In the genomic region with DNA sequence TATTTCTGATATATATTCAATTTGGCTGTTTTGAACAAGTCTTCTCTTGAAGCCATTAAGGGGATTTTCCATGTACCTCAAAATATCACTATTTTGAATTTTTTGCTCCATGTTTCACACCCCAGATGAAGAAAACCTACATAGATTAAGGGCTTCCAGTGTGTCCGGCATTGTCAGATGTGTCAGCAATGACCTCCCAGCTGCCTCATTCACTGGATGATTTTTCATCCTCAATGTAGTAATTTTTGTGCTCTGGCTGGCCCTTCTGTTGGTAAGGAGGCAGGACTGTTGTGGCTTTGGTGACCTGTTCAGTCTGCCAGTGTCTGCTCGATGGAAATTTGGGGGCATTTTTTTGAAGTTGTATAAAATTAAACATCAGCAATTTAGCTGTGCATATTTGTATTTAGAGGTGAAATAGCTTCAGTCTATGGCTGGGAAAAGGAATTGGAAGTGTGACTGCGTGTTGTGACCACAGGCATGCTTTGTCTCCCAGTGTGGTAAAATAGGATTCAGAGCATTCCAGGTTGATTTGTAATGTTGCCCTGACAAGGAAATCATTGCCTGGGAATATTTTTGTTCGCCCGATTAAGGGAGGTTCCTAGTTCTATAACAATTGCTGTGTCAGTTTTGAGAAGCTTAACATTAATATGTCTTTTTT, we compare ENCODE assay signal across 10 cellular contexts.
A peak's percentile ranks its signal among the peaks of the same experiment; 100 is the strongest.
DNase-seq lines count a peak whose midpoint lies in the region; ATAC-seq, FAIRE-seq and TF ChIP-seq lines count a peak whose summit lies in the region.
"Had no signal": no experiment of that assay in that cellular context is flagged by ENCODE, and none has a peak within 500 bp of the region (broad histone marks: within the 10 kb centered on the region; RNA-seq: fewer than 3 reads in every experiment).

No MANE protein-coding gene starts in this region.

- H3K4me3 ChIP-seq in astrocyte of the cerebellum (ENCODE audit: low read depth, low read length): no peak overlapping the region
- H3K4me3 ChIP-seq: right lobe of liver had no signal

- in situ Hi-C loops in astrocyte of the cerebellum (cut with HindIII; ENCODE audit: low sequenced_read_pairs): no loop called here

- no peaks in the 10 kb centered on the region for H3K36me3 Mint-ChIP-seq in CD4-positive, alpha-beta T cell (ENCODE audit: low read depth)
- no peaks in the 10 kb centered on the region for H3K36me3 Mint-ChIP-seq in activated T-helper 1 cell treated with anti-CD3 and anti-CD28 coated beads, Interleukin-12 subunit alpha, Interleukin-12 subunit beta, Interleukin-2, Interleukin-4 antibody, amounts not matched to agents 30 ng/mL and 10 ng/mL and 1 ng/mL, durations not matched to agents 14 hours and 24 hours and 36 hours (ENCODE audit: low read depth)

- ATAC-seq in CD4-positive, alpha-beta T cell (ENCODE audit: poor library complexity): no peak
- ATAC-seq: left colon, right lobe of liver had no signal

- DNase-seq in HS-27A (ENCODE audit: low read depth): peak; percentile 76
- DNase-seq in astrocyte of the cerebellum (ENCODE audit: low read depth): peak; percentile 99
- DNase-seq in foreskin melanocyte: peak; percentile 85
- DNase-seq in urothelium cell line (ENCODE audit: low spot score): peak; percentile 86
- DNase-seq in CD4-positive, alpha-beta T cell: no peak
- DNase-seq in activated T-helper 1 cell treated with anti-CD3 and anti-CD28 coated beads, Interleukin-12 subunit alpha, Interleukin-12 subunit beta, Interleukin-2, Interleukin-4 antibody, amounts not matched to agents 30 ng/mL and 10 ng/mL and 1 ng/mL, durations not matched to agents 14 hours and 24 hours and 36 hours (ENCODE audit: low spot score): no peak
- no peak for DNase-seq in cerebellar nuclear complex (lab: John Stamatoyannopoulos, UW)
- DNase-seq: left colon, NCI-H774, right lobe of liver had no signal

- intact Hi-C loops in CD4-positive, alpha-beta T cell (cut with DNase I, micrococcal nuclease): no loop called here
- intact Hi-C loops in activated T-helper 1 cell treated with anti-CD3 and anti-CD28 coated beads, Interleukin-12 subunit alpha, Interleukin-12 subunit beta, Interleukin-2, Interleukin-4 antibody, amounts not matched to agents 30 ng/mL and 10 ng/mL and 1 ng/mL, durations not matched to agents 14 hours and 24 hours and 36 hours (cut with micrococcal nuclease): no loop called here

- no peak overlapping the region for H3K27ac ChIP-seq in CD4-positive, alpha-beta T cell (ENCODE audit: low read depth, low read length)
- H3K27ac ChIP-seq: right lobe of liver had no signal

- FAIRE-seq in urothelium cell line (lab: Jason Lieb, UNC): peak; percentile 30

- POLR2A ChIA-PET in CD4-positive, alpha-beta T cell (lab: Charles Lee): no interaction called here

- peaks cover 23% of the 10 kb centered on the region for H3K27me3 Mint-ChIP-seq in CD4-positive, alpha-beta T cell
- H3K27me3 Mint-ChIP-seq in activated T-helper 1 cell treated with anti-CD3 and anti-CD28 coated beads, Interleukin-12 subunit alpha, Interleukin-12 subunit beta, Interleukin-2, Interleukin-4 antibody, amounts not matched to agents 30 ng/mL and 10 ng/mL and 1 ng/mL, durations not matched to agents 14 hours and 24 hours and 36 hours (ENCODE audit: insufficient read depth): peaks cover 11% of the 10 kb centered on the region

- CTCF ChIA-PET in CD4-positive, alpha-beta T cell (lab: Charles Lee): no interaction called here

- H3K27me3 ChIP-seq in CD4-positive, alpha-beta T cell (ENCODE audit: control insufficient read depth, insufficient read depth, low read length): no peaks in the 10 kb centered on the region
- H3K27me3 ChIP-seq: right lobe of liver had no signal

- H3K9me3 ChIP-seq in CD4-positive, alpha-beta T cell (ENCODE audit: control insufficient read depth, low read length): peaks cover 7% of the 10 kb centered on the region
- H3K9me3 ChIP-seq: right lobe of liver had no signal

- no peak overlapping the region for H3K27ac Mint-ChIP-seq in CD4-positive, alpha-beta T cell
- H3K27ac Mint-ChIP-seq in activated T-helper 1 cell treated with anti-CD3 and anti-CD28 coated beads, Interleukin-12 subunit alpha, Interleukin-12 subunit beta, Interleukin-2, Interleukin-4 antibody, amounts not matched to agents 30 ng/mL and 10 ng/mL and 1 ng/mL, durations not matched to agents 14 hours and 24 hours and 36 hours: no peak overlapping the region

- no peaks in the 10 kb centered on the region for H3K4me1 Mint-ChIP-seq in CD4-positive, alpha-beta T cell (ENCODE audit: low read depth)
- H3K4me1 Mint-ChIP-seq in activated T-helper 1 cell treated with anti-CD3 and anti-CD28 coated beads, Interleukin-12 subunit alpha, Interleukin-12 subunit beta, Interleukin-2, Interleukin-4 antibody, amounts not matched to agents 30 ng/mL and 10 ng/mL and 1 ng/mL, durations not matched to agents 14 hours and 24 hours and 36 hours (ENCODE audit: low read depth): no peaks in the 10 kb centered on the region

- peaks cover 1% of the 10 kb centered on the region for H3K9me3 Mint-ChIP-seq in CD4-positive, alpha-beta T cell
- no peaks in the 10 kb centered on the region for H3K9me3 Mint-ChIP-seq in activated T-helper 1 cell treated with anti-CD3 and anti-CD28 coated beads, Interleukin-12 subunit alpha, Interleukin-12 subunit beta, Interleukin-2, Interleukin-4 antibody, amounts not matched to agents 30 ng/mL and 10 ng/mL and 1 ng/mL, durations not matched to agents 14 hours and 24 hours and 36 hours

- H3K4me3 Mint-ChIP-seq in CD4-positive, alpha-beta T cell: no peak overlapping the region
- no peak overlapping the region for H3K4me3 Mint-ChIP-seq in activated T-helper 1 cell treated with anti-CD3 and anti-CD28 coated beads, Interleukin-12 subunit alpha, Interleukin-12 subunit beta, Interleukin-2, Interleukin-4 antibody, amounts not matched to agents 30 ng/mL and 10 ng/mL and 1 ng/mL, durations not matched to agents 14 hours and 24 hours and 36 hours

- no peak for TF ChIP-seq CTCF in astrocyte of the cerebellum (IDR thresholded peaks at IDR 0.05; ENCODE audit: low read depth, low read length, missing control alignments)
- no peak for TF ChIP-seq CTCF in CD4-positive, alpha-beta T cell (IDR thresholded peaks at IDR 0.05)

Comparison
In these comparisons a context has a peak if more than half of its experiments do, and no peak if none do; other contexts are left out.
1. DNase-seq: peak in HS-27A (single experiment), astrocyte of the cerebellum (single experiment), foreskin melanocyte (single experiment) and urothelium cell line (single experiment); none in CD4-positive, alpha-beta T cell (0 of 10), activated T-helper 1 cell treated with anti-CD3 and anti-CD28 coated beads, Interleukin-12 subunit alpha, Interleukin-12 subunit beta, Interleukin-2, Interleukin-4 antibody, amounts not matched to agents 30 ng/mL and 10 ng/mL and 1 ng/mL, durations not matched to agents 14 hours and 24 hours and 36 hours (single experiment) and cerebellar nuclear complex (0 of 2).